In the genomic region with DNA sequence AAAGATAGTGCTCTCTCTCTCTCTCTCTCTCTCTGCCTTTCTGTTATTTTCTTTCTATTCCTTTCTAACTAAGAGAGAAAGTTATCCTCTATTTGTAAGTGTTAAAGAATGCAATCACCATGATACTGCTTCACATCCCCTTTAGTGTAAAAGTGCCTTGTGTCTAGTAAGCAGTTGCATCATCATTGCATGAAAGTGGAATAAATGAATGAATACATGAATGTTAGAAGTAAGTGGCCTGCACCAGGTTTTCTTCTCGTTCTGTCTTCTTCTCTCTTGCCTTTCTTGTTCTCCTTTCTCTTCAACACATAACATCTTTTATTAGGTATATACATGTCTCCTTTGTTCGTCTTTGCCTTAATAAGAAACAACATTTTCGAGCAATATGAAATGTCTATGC, we compare ENCODE assay signal across 27 cellular contexts.
"Had no signal": no experiment of that assay in that cellular context is flagged by ENCODE, and none has a peak within 500 bp of the region (broad histone marks: within the 10 kb centered on the region; RNA-seq: fewer than 3 reads in every experiment).

No MANE protein-coding gene starts in this region.

- H3K36me3 ChIP-seq: gastrocnemius medialis had no signal

- H3K9me3 Mint-ChIP-seq: activated CD4-positive, alpha-beta memory T cell treated with anti-CD3 and anti-CD28 coated beads, Interleukin-2, amount 10 ng/mL, durations not matched to agents 7 days and 5 days; activated CD4-positive, alpha-beta T cell treated with anti-CD3 and anti-CD28 coated beads, Interleukin-2, amount 10 ng/mL, durations not matched to agents 7 days and 5 days; activated naive CD4-positive, alpha-beta T cell treated with anti-CD3 and anti-CD28 coated beads, Interleukin-2, amount 10 ng/mL, durations not matched to agents 7 days and 5 days; activated naive CD4-positive, alpha-beta T cell treated with anti-CD3 and anti-CD28 coated beads, Interleukin-2, amount 50 U/mL, for 72 hours; activated naive CD8-positive, alpha-beta T cell treated with anti-CD3 and anti-CD28 coated beads, Interleukin-2, amount 10 ng/mL, durations not matched to agents 7 days and 5 days; activated T-cell treated with anti-CD3 and anti-CD28 coated beads, Interleukin-2, amount 50 U/mL, for 24 hours; activated T-cell treated with anti-CD3 and anti-CD28 coated beads, Interleukin-2, amount 50 U/mL, for 72 hours; effector memory CD8-positive, alpha-beta T cell had no signal

- H3K27me3 ChIP-seq: ascending aorta, esophagus muscularis mucosa, foreskin keratinocyte, gastrocnemius medialis had no signal

- ATAC-seq: activated naive CD4-positive, alpha-beta T cell treated with anti-CD3 and anti-CD28 coated beads, Interleukin-2, amount 50 U/mL, for 72 hours; activated T-cell treated with anti-CD3 and anti-CD28 coated beads, Interleukin-2, amount 50 U/mL, for 72 hours; effector memory CD8-positive, alpha-beta T cell; foreskin keratinocyte; gastrocnemius medialis had no signal

- H3K36me3 Mint-ChIP-seq: activated naive CD4-positive, alpha-beta T cell treated with anti-CD3 and anti-CD28 coated beads, Interleukin-2, amount 10 ng/mL, durations not matched to agents 7 days and 5 days; activated naive CD4-positive, alpha-beta T cell treated with anti-CD3 and anti-CD28 coated beads, Interleukin-2, amount 50 U/mL, for 72 hours; activated naive CD8-positive, alpha-beta T cell treated with anti-CD3 and anti-CD28 coated beads, Interleukin-2, amount 10 ng/mL, durations not matched to agents 7 days and 5 days had no signal

- FAIRE-seq: colon had no signal

- DNase-seq: activated CD4-positive, alpha-beta memory T cell treated with anti-CD3 and anti-CD28 coated beads, Interleukin-2, amount 10 ng/mL, durations not matched to agents 7 days and 5 days; activated CD4-positive, alpha-beta T cell treated with anti-CD3 and anti-CD28 coated beads for 1 hour; activated CD4-positive, alpha-beta T cell treated with anti-CD3 and anti-CD28 coated beads for 4 hours; activated CD4-positive, alpha-beta T cell treated with anti-CD3 and anti-CD28 coated beads, Interleukin-2, amount 10 ng/mL, durations not matched to agents 7 days and 5 days; activated CD4-positive, alpha-beta T cell treated with anti-CD3 and anti-CD28 coated beads, Interleukin-2, amount 50 U/mL, for 4 hours; activated CD8-positive, alpha-beta memory T cell treated with anti-CD3 and anti-CD28 coated beads, Interleukin-2, amount 50 U/mL, for 48 hours; activated gamma-delta T cell; activated naive CD4-positive, alpha-beta T cell; activated naive CD4-positive, alpha-beta T cell treated with anti-CD3 and anti-CD28 coated beads, Interleukin-2, amount 10 ng/mL, durations not matched to agents 7 days and 5 days; activated naive CD8-positive, alpha-beta T cell treated with anti-CD3 and anti-CD28 coated beads, Interleukin-2, amount 10 ng/mL, durations not matched to agents 7 days and 5 days; activated T-cell treated with anti-CD3 and anti-CD28 coated beads for 4 hours; activated T-cell treated with anti-CD3 and anti-CD28 coated beads, Interleukin-2, amount 50 U/mL, for 24 hours; activated T-cell treated with anti-CD3 and anti-CD28 coated beads, Interleukin-2, amount 50 U/mL, for 72 hours; caudate nucleus; cortex of kidney; dermis blood vessel endothelial cell; effector CD4-positive, alpha-beta T cell; effector memory CD8-positive, alpha-beta T cell; erythroblast; foreskin keratinocyte; gastrocnemius medialis; hippocampal formation; T-helper 2 cell had no signal

- H3K9me3 ChIP-seq: ascending aorta, esophagus muscularis mucosa, gastrocnemius medialis had no signal

- H3K4me3 Mint-ChIP-seq: activated CD4-positive, alpha-beta memory T cell treated with anti-CD3 and anti-CD28 coated beads, Interleukin-2, amount 10 ng/mL, durations not matched to agents 7 days and 5 days; activated CD4-positive, alpha-beta T cell treated with anti-CD3 and anti-CD28 coated beads, Interleukin-2, amount 10 ng/mL, durations not matched to agents 7 days and 5 days; activated naive CD4-positive, alpha-beta T cell treated with anti-CD3 and anti-CD28 coated beads, Interleukin-2, amount 10 ng/mL, durations not matched to agents 7 days and 5 days; activated naive CD8-positive, alpha-beta T cell treated with anti-CD3 and anti-CD28 coated beads, Interleukin-2, amount 10 ng/mL, durations not matched to agents 7 days and 5 days; activated T-cell treated with anti-CD3 and anti-CD28 coated beads, Interleukin-2, amount 50 U/mL, for 24 hours; activated T-cell treated with anti-CD3 and anti-CD28 coated beads, Interleukin-2, amount 50 U/mL, for 72 hours; effector memory CD8-positive, alpha-beta T cell had no signal

- H3K4me1 Mint-ChIP-seq: activated CD4-positive, alpha-beta memory T cell treated with anti-CD3 and anti-CD28 coated beads, Interleukin-2, amount 10 ng/mL, durations not matched to agents 7 days and 5 days; activated naive CD4-positive, alpha-beta T cell treated with anti-CD3 and anti-CD28 coated beads, Interleukin-2, amount 10 ng/mL, durations not matched to agents 7 days and 5 days had no signal

- H3K27me3 Mint-ChIP-seq: activated T-cell treated with anti-CD3 and anti-CD28 coated beads, Interleukin-2, amount 50 U/mL, for 24 hours had no signal

- H3K4me3 ChIP-seq: ascending aorta, esophagus muscularis mucosa, gastrocnemius medialis had no signal

- H3K27ac Mint-ChIP-seq: activated CD4-positive, alpha-beta memory T cell treated with anti-CD3 and anti-CD28 coated beads, Interleukin-2, amount 10 ng/mL, durations not matched to agents 7 days and 5 days; activated CD4-positive, alpha-beta T cell treated with anti-CD3 and anti-CD28 coated beads, Interleukin-2, amount 10 ng/mL, durations not matched to agents 7 days and 5 days; activated naive CD4-positive, alpha-beta T cell treated with anti-CD3 and anti-CD28 coated beads, Interleukin-2, amount 10 ng/mL, durations not matched to agents 7 days and 5 days; activated naive CD4-positive, alpha-beta T cell treated with anti-CD3 and anti-CD28 coated beads, Interleukin-2, amount 50 U/mL, for 72 hours; activated naive CD8-positive, alpha-beta T cell treated with anti-CD3 and anti-CD28 coated beads, Interleukin-2, amount 10 ng/mL, durations not matched to agents 7 days and 5 days; activated T-cell treated with anti-CD3 and anti-CD28 coated beads, Interleukin-2, amount 50 U/mL, for 24 hours; activated T-cell treated with anti-CD3 and anti-CD28 coated beads, Interleukin-2, amount 50 U/mL, for 72 hours; effector memory CD8-positive, alpha-beta T cell had no signal

- H3K27ac ChIP-seq: ascending aorta, esophagus muscularis mucosa, foreskin keratinocyte, gastrocnemius medialis had no signal
